Comparison of ENCODE assay signal across 11 cellular contexts in the genomic region with DNA sequence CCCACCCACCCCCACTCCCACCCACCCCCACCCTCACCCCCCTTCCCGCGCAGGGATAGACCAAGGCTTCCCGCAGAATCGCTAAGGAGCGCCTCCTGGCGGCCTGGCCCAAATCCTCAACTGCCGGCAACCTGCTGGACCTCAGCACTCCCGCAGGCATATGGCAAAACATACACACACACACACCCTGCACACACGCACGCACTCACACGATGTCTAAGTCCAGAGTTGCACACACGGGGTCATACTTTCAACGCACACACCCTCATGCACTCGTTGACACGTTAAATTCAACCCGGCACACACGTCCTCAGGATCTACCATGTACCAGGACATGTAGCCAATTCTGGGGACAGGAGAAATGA. TPM values are rescaled to one million over a fixed set of nuclear protein-coding genes. Genes with fewer than 3 reads are reported as not detected.
DNase-seq lines count a peak whose midpoint lies in the region; ATAC-seq, FAIRE-seq and TF ChIP-seq lines count a peak whose summit lies in the region.
"Had no signal": no experiment of that assay in that cellular context is flagged by ENCODE, and none has a peak within 500 bp of the region (broad histone marks: within the 10 kb centered on the region; RNA-seq: fewer than 3 reads in every experiment).

No MANE protein-coding gene starts in this region.

- no peaks in the 10 kb centered on the region for H3K9me2 ChIP-seq in MM.1S (replicated peaks; ENCODE audit: insufficient read depth, low read length)

- H3K9me3 ChIP-seq in MM.1S (replicated peaks; ENCODE audit: insufficient read depth, low read length), result no peaks in the 10 kb centered on the region
- H3K9me3 ChIP-seq in astrocyte (ENCODE audit: insufficient read depth, low read depth, low read length), result no peaks in the 10 kb centered on the region
- H3K9me3 ChIP-seq in neural progenitor cell (ENCODE audit: low read depth), result no peaks in the 10 kb centered on the region
- H3K9me3 ChIP-seq: BLaER1 had no signal

- H2AFZ ChIP-seq in MM.1S (ENCODE audit: low read length), result no peak overlapping the region
- H2AFZ ChIP-seq in astrocyte (ENCODE audit: low read depth, low read length), result no peak overlapping the region
- no peak overlapping the region for H2AFZ ChIP-seq in neural progenitor cell (replicated peaks)

- no peaks in the 10 kb centered on the region for H4K20me1 ChIP-seq in MM.1S (ENCODE audit: insufficient read depth, low read length)
- H4K20me1 ChIP-seq in astrocyte (ENCODE audit: insufficient read depth, low read length), result no peaks in the 10 kb centered on the region
- peaks cover 69% of the 10 kb centered on the region for H4K20me1 ChIP-seq in neural progenitor cell (ENCODE audit: low read depth)

- TF ChIP-seq CTCF in MM.1S (IDR thresholded peaks at IDR 0.05; ENCODE audit: low read length) (0 out of 2 replicates have a peak, but pooled peaks have one; percentile 4), astrocyte (IDR thresholded peaks at IDR 0.05; ENCODE audit: insufficient read depth, low read depth, low read length) (no peak), neural progenitor cell (IDR thresholded peaks at IDR 0.05) (peak; percentile 60), coronary artery (IDR thresholded peaks at IDR 0.05) (no peak)

- H3K4me3 Mint-ChIP-seq in astrocyte (ENCODE audit: unreplicated experiment), result peak overlapping the region; percentile 15
- peak overlapping the region; percentile 75 for H3K4me3 Mint-ChIP-seq in neural progenitor cell

- H3K27ac Mint-ChIP-seq in astrocyte (ENCODE audit: unreplicated experiment) (no peak overlapping the region), neural progenitor cell (no peak overlapping the region)

- peaks cover 64% of the 10 kb centered on the region for H3K27me3 Mint-ChIP-seq in astrocyte (ENCODE audit: low read depth, unreplicated experiment)
- peaks cover 35% of the 10 kb centered on the region for H3K27me3 Mint-ChIP-seq in neural progenitor cell (ENCODE audit: insufficient read depth, low read depth)

- no peak overlapping the region for H3K4me2 ChIP-seq in MM.1S (ENCODE audit: low read depth, low read length)
- no peak overlapping the region for H3K4me2 ChIP-seq in astrocyte (ENCODE audit: low read length)
- H3K4me2 ChIP-seq in neural progenitor cell, result peak overlapping the region; percentile 81
- H3K4me2 ChIP-seq: BLaER1 had no signal

- H3K27me3 ChIP-seq in MM.1S (replicated peaks; ENCODE audit: insufficient read depth, low read length), result peaks cover 36% of the 10 kb centered on the region
- peaks cover 29% of the 10 kb centered on the region for H3K27me3 ChIP-seq in astrocyte (ENCODE audit: insufficient read depth, low read length)
- H3K27me3 ChIP-seq in neural progenitor cell, result peaks cover 56% of the 10 kb centered on the region

- H3K9ac ChIP-seq in MM.1S (ENCODE audit: low read length) (no peak overlapping the region), astrocyte (ENCODE audit: low read length) (no peak overlapping the region), neural progenitor cell (no peak overlapping the region)
- H3K9ac ChIP-seq: BLaER1 had no signal

- DNase-seq in NCI-H146 (lab: John Stamatoyannopoulos, UW) (peak; percentile 53), NCI-H146 treated with DMSO at 0.1 percent for 48 hours (lab: John Stamatoyannopoulos, UW; ENCODE audit: unreplicated experiment) (no peak), MM.1S (no peak), astrocyte (ENCODE audit: low read depth) (no peak), neural progenitor cell (ENCODE audit: low spot score) (peak; percentile 80), coronary artery (ENCODE audit: low spot score) (no peak), ureter (ENCODE audit: low spot score) (no peak)
- DNase-seq: T-helper 2 cell had no signal

- H3K4me1 Mint-ChIP-seq in astrocyte (ENCODE audit: low read depth, unreplicated experiment), result no peaks in the 10 kb centered on the region
- peaks cover 9% of the 10 kb centered on the region for H3K4me1 Mint-ChIP-seq in neural progenitor cell

- H3K79me2 ChIP-seq in MM.1S (ENCODE audit: low read length) (no peaks in the 10 kb centered on the region), astrocyte (ENCODE audit: insufficient read depth, low read length) (no peaks in the 10 kb centered on the region), neural progenitor cell (ENCODE audit: low read depth) (no peaks in the 10 kb centered on the region)

- H3K36me3 ChIP-seq in MM.1S (replicated peaks; ENCODE audit: insufficient read depth, low read length) (no peaks in the 10 kb centered on the region), astrocyte (ENCODE audit: insufficient read depth, low read length) (no peaks in the 10 kb centered on the region), neural progenitor cell (no peaks in the 10 kb centered on the region)
- H3K36me3 ChIP-seq: BLaER1 had no signal

- no peaks in the 10 kb centered on the region for H3K4me1 ChIP-seq in MM.1S (ENCODE audit: low read length)
- H3K4me1 ChIP-seq in astrocyte (ENCODE audit: insufficient read depth, low read length), result no peaks in the 10 kb centered on the region
- H3K4me1 ChIP-seq in neural progenitor cell, result peaks cover 5% of the 10 kb centered on the region
- H3K4me1 ChIP-seq: BLaER1 had no signal

- peaks cover 2% of the 10 kb centered on the region for H3K9me3 Mint-ChIP-seq in astrocyte (ENCODE audit: unreplicated experiment)
- H3K9me3 Mint-ChIP-seq in neural progenitor cell, result no peaks in the 10 kb centered on the region

- no peaks in the 10 kb centered on the region for H3F3A ChIP-seq in MM.1S (ENCODE audit: insufficient read depth, low read length)
- peaks cover 7% of the 10 kb centered on the region for H3F3A ChIP-seq in neural progenitor cell (ENCODE audit: low read depth)

- no peak for FAIRE-seq in astrocyte (lab: Jason Lieb, UNC)

- H3K4me3 ChIP-seq in MM.1S (ENCODE audit: low read length), result no peak overlapping the region
- no peak overlapping the region for H3K4me3 ChIP-seq in astrocyte (ENCODE audit: insufficient read depth, low read depth, low read length)
- peak overlapping the region; percentile 46 for H3K4me3 ChIP-seq in neural progenitor cell
- H3K4me3 ChIP-seq in coronary artery, result no peak overlapping the region
- H3K4me3 ChIP-seq: BLaER1 had no signal

- H3K27ac ChIP-seq in MM.1S (ENCODE audit: low read length), result no peak overlapping the region
- no peak overlapping the region for H3K27ac ChIP-seq in astrocyte (ENCODE audit: low read depth, low read length)
- H3K27ac ChIP-seq in neural progenitor cell, result no peak overlapping the region
- no peak overlapping the region for H3K27ac ChIP-seq in coronary artery
- H3K27ac ChIP-seq: BLaER1, epithelial cell of prostate had no signal

- ATAC-seq in GM21786 (IDR thresholded peaks at IDR 0.05; ENCODE audit: unreplicated experiment), result no peak

- H3K36me3 Mint-ChIP-seq in astrocyte (ENCODE audit: low read depth, unreplicated experiment) (peaks cover 2% of the 10 kb centered on the region), neural progenitor cell (no peaks in the 10 kb centered on the region)

RNA-seq across cellular contexts. Expression of a gene that starts 1.7 kb away (rescaled TPM):
- total RNA-seq in astrocyte (0.05 TPM in 1 of 2 replicates, not detected in the other), neural progenitor cell (ENCODE audit: low replicate concordance) (0.06 TPM in 1 of 2 replicates, not detected in the other), ureter (not detected)

Comparison
In these comparisons a context has a peak if more than half of its experiments do, and no peak if none do; other contexts are left out.
1. DNase-seq: peak in NCI-H146 (single experiment) and neural progenitor cell (single experiment); none in NCI-H146 treated with DMSO at 0.1 percent for 48 hours (single experiment), MM.1S (single experiment), astrocyte (single experiment), coronary artery (single experiment) and ureter (single experiment).
2. CTCF ChIP-seq: peak in MM.1S (single experiment) and neural progenitor cell (single experiment); none in astrocyte (single experiment) and coronary artery (single experiment).